Comparison of ENCODE assay signal across 8 cellular contexts in genomic region chr2:11129598-11130449, GRCh38. TPM values are rescaled to one million over a fixed set of nuclear protein-coding genes. Genes with fewer than 3 reads are reported as not detected.
DNase-seq lines count a peak whose midpoint lies in the region; TF ChIP-seq lines count a peak whose summit lies in the region.

No MANE protein-coding gene starts in this region.

- peak overlapping the region; percentile 11; the same call in 1 of the 2 replicates for H3K4me3 ChIP-seq in HFF-Myc (replicated peaks; ENCODE audit: low read depth, low read length)
- H3K4me3 ChIP-seq in epithelial cell of esophagus (ENCODE audit: low read length): peak overlapping the region; percentile 32
- H3K4me3 ChIP-seq in neural progenitor cell: peak overlapping the region; percentile 30
- peak overlapping the region; percentile 40 to 52 (median 49) for H3K4me3 ChIP-seq in stomach

- H3K79me2 ChIP-seq in neural progenitor cell (ENCODE audit: low read depth): no peaks in the 10 kb centered on the region

- WGBS in stomach, 5 donors: 5 to 11% (median 9%) methylated on average over 28 to 46 of the region's 46 CpGs

- TF ChIP-seq CTCF in HFF-Myc (IDR thresholded peaks at IDR 0.05; ENCODE audit: low read depth, low read length, missing control alignments) (peak; percentile 33), epithelial cell of esophagus (IDR thresholded peaks at IDR 0.05; ENCODE audit: insufficient read depth, low read depth, low read length, missing control alignments) (peak; percentile 54), neural progenitor cell (IDR thresholded peaks at IDR 0.05) (peak; percentile 56), stomach (IDR thresholded peaks at IDR 0.05) (peak in 5 of 7 experiments; percentile 22 to 60 (median 24))

- H3K27me3 ChIP-seq in neural progenitor cell (peaks cover 14% of the 10 kb centered on the region), stomach (no peaks in the 10 kb centered on the region)

- no peaks in the 10 kb centered on the region for H3K9me3 Mint-ChIP-seq in neural progenitor cell

- TF ChIP-seq POLR2A in stomach (IDR thresholded peaks at IDR 0.05): no peak

- peaks cover 9% of the 10 kb centered on the region for H3F3A ChIP-seq in neural progenitor cell (ENCODE audit: low read depth)

- peak overlapping the region; percentile 79 for H3K4me3 Mint-ChIP-seq in neural progenitor cell

- H2AFZ ChIP-seq in neural progenitor cell (replicated peaks): peak overlapping the region; percentile 61

- H3K9ac ChIP-seq in ES-I3 (ENCODE audit: low read depth, low read length): peak overlapping the region; percentile 66; the same call in 1 of the 2 replicates
- H3K9ac ChIP-seq in neural progenitor cell: no peak overlapping the region

- no peak overlapping the region for H3K27ac Mint-ChIP-seq in neural progenitor cell

- TF ChIP-seq EP300 in stomach (IDR thresholded peaks at IDR 0.05): no peak

- H4K20me1 ChIP-seq in neural progenitor cell (ENCODE audit: low read depth): no peaks in the 10 kb centered on the region

- H3K4me2 ChIP-seq in neural progenitor cell: peak overlapping the region; percentile 67

- H3K4me1 ChIP-seq in ES-I3 (ENCODE audit: insufficient read depth, low read length): peaks cover 8% of the 10 kb centered on the region; the same call in 1 of the 2 replicates
- peaks cover 12% of the 10 kb centered on the region for H3K4me1 ChIP-seq in neural progenitor cell
- H3K4me1 ChIP-seq in stomach: peaks cover 24 to 56% (median 35%) of the 10 kb centered on the region in 4 donors

- no peaks in the 10 kb centered on the region for H3K36me3 Mint-ChIP-seq in neural progenitor cell

- no peaks in the 10 kb centered on the region for H3K9me3 ChIP-seq in ES-I3 (ENCODE audit: control insufficient read depth, insufficient read depth, low read length)
- H3K9me3 ChIP-seq in neural progenitor cell (ENCODE audit: low read depth): no peaks in the 10 kb centered on the region
- H3K9me3 ChIP-seq in stomach: no peaks in the 10 kb centered on the region

- intact Hi-C loops in stomach (cut with DNase I; ENCODE audit: low total_unique reads): loop anchor here (10.0 kb wide), 2 partner anchors 315 to 455 kb away; no protein-coding TSS in a partner anchor

- no peaks in the 10 kb centered on the region for H3K36me3 ChIP-seq in ES-I3 (ENCODE audit: insufficient read depth, low read length)
- no peaks in the 10 kb centered on the region for H3K36me3 ChIP-seq in neural progenitor cell
- no peaks in the 10 kb centered on the region for H3K36me3 ChIP-seq in stomach

- DNase-seq in HFF-Myc (ENCODE audit: extremely low read depth, low read depth): no peak
- peak; percentile 71 for DNase-seq in NCI-H2227 treated with DMSO at 0.1 percent for 48 hours (lab: John Stamatoyannopoulos, UW)
- DNase-seq in activated CD8-positive, alpha-beta memory T cell treated with anti-CD3 and anti-CD28 coated beads for 24 hours: peak; percentile 86
- DNase-seq in epithelial cell of esophagus (ENCODE audit: low read depth): peak; percentile 63
- peak; percentile 93 for DNase-seq in neural progenitor cell (ENCODE audit: low spot score)
- DNase-seq in stomach: peak; percentile 86
- DNase-seq in AG08395 (ENCODE audit: low spot score): no peak

- peaks cover 18% of the 10 kb centered on the region for H3K27me3 Mint-ChIP-seq in neural progenitor cell (ENCODE audit: insufficient read depth, low read depth)

- H3K4me1 Mint-ChIP-seq in neural progenitor cell: peaks cover 43% of the 10 kb centered on the region

- H3K27ac ChIP-seq in neural progenitor cell (no peak overlapping the region), stomach (peak overlapping the region; percentile 70 to 80 (median 72))

RNA-seq across cellular contexts. Expression of gene SLC66A3, which starts 25.4 kb away (rescaled TPM):
- total RNA-seq in neural progenitor cell (ENCODE audit: low replicate concordance) (11.2 and 19.3 TPM in 2 replicates), stomach (10 to 100 TPM in 4 of 5 donors, not detected in 1; 22.9 to 55.1 (median 32.3) TPM)
- polyA plus RNA-seq in stomach: 10 to 100 TPM; 12.1 to 18.5 (median 14.7) TPM

Comparison
In these comparisons a context has a peak if more than half of its experiments do, and no peak if none do; other contexts are left out.
1. DNase-seq: peak in NCI-H2227 treated with DMSO at 0.1 percent for 48 hours (single experiment), activated CD8-positive, alpha-beta memory T cell treated with anti-CD3 and anti-CD28 coated beads for 24 hours (single experiment), epithelial cell of esophagus (single experiment), neural progenitor cell (single experiment) and stomach (single experiment); none in HFF-Myc (single experiment) and AG08395 (single experiment).
2. Peak in every context shown above with its lines, with median percentiles within 50 percentile points of each other: H3K4me3 ChIP-seq and CTCF ChIP-seq.